9 cellular contexts compared by ENCODE assay signal in genomic region chr20:34312024-34312460, GRCh38. TPM values are rescaled to one million over a fixed set of nuclear protein-coding genes. Genes with fewer than 3 reads are reported as not detected.
DNase-seq lines count a peak whose midpoint lies in the region; ATAC-seq and TF ChIP-seq lines count a peak whose summit lies in the region.
"Had no signal": no experiment of that assay in that cellular context is flagged by ENCODE, and none has a peak within 500 bp of the region (broad histone marks: within the 10 kb centered on the region; RNA-seq: fewer than 3 reads in every experiment).

No MANE protein-coding gene starts in this region.

- ATAC-seq in GM18873 (IDR thresholded peaks at IDR 0.05; ENCODE audit: low FRiP score, unreplicated experiment): no peak

- TF ChIP-seq CTCF in DOHH2 (IDR thresholded peaks at IDR 0.05; ENCODE audit: low read depth, low read length, poor library complexity, severe bottlenecking): no peak
- no peak for TF ChIP-seq CTCF in OCI-LY1 (IDR thresholded peaks at IDR 0.05; ENCODE audit: low read length)
- no peak for TF ChIP-seq CTCF in glutamatergic neuron (IDR thresholded peaks at IDR 0.05; ENCODE audit: partially characterized antibody, unreplicated experiment)
- no peak for TF ChIP-seq CTCF in ovary (IDR thresholded peaks at IDR 0.05)
- TF ChIP-seq CTCF in GM10266 (IDR thresholded peaks at IDR 0.05; ENCODE audit: control insufficient read depth, insufficient read depth, low read depth, missing control alignments): no peak

- H3K36me3 Mint-ChIP-seq in glutamatergic neuron (ENCODE audit: unreplicated experiment): peaks cover 7% of the 10 kb centered on the region

- H2AFZ ChIP-seq in OCI-LY1 (ENCODE audit: low read length): no peak overlapping the region

- no peak for TF ChIP-seq EP300 in ovary (IDR thresholded peaks at IDR 0.05)

- no peaks in the 10 kb centered on the region for H3K9me3 ChIP-seq in DOHH2 (ENCODE audit: control insufficient read depth, insufficient read depth, low read length)
- no peaks in the 10 kb centered on the region for H3K9me3 ChIP-seq in OCI-LY1 (ENCODE audit: low read length)
- no peaks in the 10 kb centered on the region for H3K9me3 ChIP-seq in ovary

- H3K4me1 Mint-ChIP-seq in glutamatergic neuron (ENCODE audit: low read depth, unreplicated experiment): peaks cover 1% of the 10 kb centered on the region

- H3K27ac ChIP-seq in DOHH2 (ENCODE audit: low read depth, low read length): no peak overlapping the region
- no peak overlapping the region for H3K27ac ChIP-seq in OCI-LY1 (ENCODE audit: low read depth, low read length, poor library complexity, severe bottlenecking)
- peak overlapping the region; percentile 5 to 24 for H3K27ac ChIP-seq in ovary

- H3K4me3 Mint-ChIP-seq in glutamatergic neuron (ENCODE audit: unreplicated experiment): peak overlapping the region; percentile 61

- H3K4me2 ChIP-seq in DOHH2 (ENCODE audit: low read length) (peak overlapping the region; percentile 51; the same call in 1 of the 2 replicates), OCI-LY1 (ENCODE audit: low read length) (peak overlapping the region; percentile 19; the same call in 1 of the 2 replicates)

- H3K79me2 ChIP-seq in DOHH2 (ENCODE audit: control insufficient read depth, low read length) (no peaks in the 10 kb centered on the region), OCI-LY1 (ENCODE audit: insufficient read depth, low read length) (no peaks in the 10 kb centered on the region)

- no peak overlapping the region for H3K9ac ChIP-seq in OCI-LY1 (ENCODE audit: low read length)

- H3K36me3 ChIP-seq in DOHH2 (ENCODE audit: control insufficient read depth, low read length): no peaks in the 10 kb centered on the region
- H3K36me3 ChIP-seq in OCI-LY1 (ENCODE audit: insufficient read depth, low read length): no peaks in the 10 kb centered on the region
- H3K36me3 ChIP-seq in ovary: no peaks in the 10 kb centered on the region

- no peaks in the 10 kb centered on the region for H3F3A ChIP-seq in DOHH2 (ENCODE audit: control insufficient read depth, insufficient read depth)
- no peaks in the 10 kb centered on the region for H3F3A ChIP-seq in OCI-LY1 (ENCODE audit: insufficient read depth, low read length)

- H3K27me3 Mint-ChIP-seq in glutamatergic neuron (ENCODE audit: unreplicated experiment): peaks cover 6% of the 10 kb centered on the region

- peaks cover 2% of the 10 kb centered on the region for H3K9me3 Mint-ChIP-seq in glutamatergic neuron (ENCODE audit: unreplicated experiment)
- H3K9me3 Mint-ChIP-seq: activated CD4-positive, alpha-beta T cell treated with anti-CD3 and anti-CD28 coated beads, Interleukin-2, amount 10 ng/mL, durations not matched to agents 7 days and 5 days had no signal

- intact Hi-C loops in ovary (cut with DNase I): loop anchor here in 3 of 4 donors (5.0 to 10.0 kb wide), 8 partner anchors 117 to 463 kb away; partner anchors contain the start of gene TP53INP2 (in 1 of the 3)

- no peak overlapping the region for H3K27ac Mint-ChIP-seq in glutamatergic neuron (ENCODE audit: unreplicated experiment)
- H3K27ac Mint-ChIP-seq: activated CD4-positive, alpha-beta T cell treated with anti-CD3 and anti-CD28 coated beads, Interleukin-2, amount 10 ng/mL, durations not matched to agents 7 days and 5 days had no signal

- DNase-seq in glutamatergic neuron (no peak), ovary (peak in 2 of 5 donors; percentile 38 to 53), SHP77 treated with DMSO at 0.1 percent for 48 hours (lab: John Stamatoyannopoulos, UW) (no peak), GM10266 (ENCODE audit: extremely low spot score) (no peak), amygdala (lab: John Stamatoyannopoulos, UW) (no peak)

- H3K4me3 ChIP-seq in DOHH2 (ENCODE audit: low read length) (no peak overlapping the region), OCI-LY1 (ENCODE audit: low read depth, low read length, poor library complexity, severe bottlenecking) (peak overlapping the region; percentile 7), ovary (no peak overlapping the region)

- H4K20me1 ChIP-seq in DOHH2 (ENCODE audit: control insufficient read depth, insufficient read depth, low read depth, low read length) (no peaks in the 10 kb centered on the region), OCI-LY1 (ENCODE audit: insufficient read depth, low read length) (no peaks in the 10 kb centered on the region)

- peaks cover 7% of the 10 kb centered on the region for H3K4me1 ChIP-seq in DOHH2 (ENCODE audit: control insufficient read depth, low read length)
- H3K4me1 ChIP-seq in OCI-LY1 (ENCODE audit: insufficient read depth, low read length, severe bottlenecking): peaks cover 16% of the 10 kb centered on the region
- no peaks in the 10 kb centered on the region for H3K4me1 ChIP-seq in ovary (ENCODE audit: insufficient read depth)

- WGBS in ovary, 3 donors: 16 to 22% (median 20%) methylated on average over 11 of the region's 11 CpGs

- TF ChIP-seq POLR2A in ovary (IDR thresholded peaks at IDR 0.05): no peak

- H3K9me2 ChIP-seq in DOHH2 (replicated peaks; ENCODE audit: control insufficient read depth, low read length) (no peaks in the 10 kb centered on the region), OCI-LY1 (ENCODE audit: low read depth, low read length) (no peaks in the 10 kb centered on the region)

- H3K27me3 ChIP-seq in DOHH2 (ENCODE audit: control insufficient read depth, low read length): peaks cover 17% of the 10 kb centered on the region
- H3K27me3 ChIP-seq in OCI-LY1 (ENCODE audit: insufficient read depth, low read length): no peaks in the 10 kb centered on the region
- H3K27me3 ChIP-seq in ovary: no peaks in the 10 kb centered on the region

RNA-seq across cellular contexts. Expression of gene AHCY, which starts 8.9 kb away (rescaled TPM):
- 97.9 TPM for total RNA-seq in glutamatergic neuron (ENCODE audit: unreplicated experiment)
- 100 to 1,000 TPM; 109 to 190 (median 139) TPM for total RNA-seq in ovary
- polyA plus RNA-seq in ovary: 100 to 1,000 TPM in 1 of 2 donors, 10 to 100 TPM in 1; 97.7 to 141 TPM

RNA-seq across cellular contexts. Expression of gene ITCH, which starts 51.0 kb away (rescaled TPM):
- total RNA-seq in glutamatergic neuron (ENCODE audit: unreplicated experiment) (59.4 TPM), ovary (10 to 100 TPM; 39.2 to 65.8 (median 53.7) TPM)
- polyA plus RNA-seq in ovary: 10 to 100 TPM; 14.0 to 24.0 TPM

Comparison
In these comparisons a context has a peak if more than half of its experiments do, and no peak if none do; other contexts are left out.
1. H3K27ac ChIP-seq: peak in ovary (2 of 2); none in DOHH2 (single experiment) and OCI-LY1 (single experiment).